ENCODE assay signal across 8 cellular contexts in genomic region chr11:111918390-111919256, GRCh38. TPM values are rescaled to one million over a fixed set of nuclear protein-coding genes. Genes with fewer than 3 reads are reported as not detected.
DNase-seq lines count a peak whose midpoint lies in the region; ATAC-seq and TF ChIP-seq lines count a peak whose summit lies in the region.

C11orf52 (plus strand) TSS chr11:111918913; CDS start chr11:111918973, 60 bp downstream.

- H3K4me1 Mint-ChIP-seq in activated CD4-positive, alpha-beta T cell treated with anti-CD3 and anti-CD28 coated beads, Interleukin-2, amount 10 ng/mL, durations not matched to agents 7 days and 5 days: no peaks in the 10 kb centered on the region
- no peaks in the 10 kb centered on the region for H3K4me1 Mint-ChIP-seq in activated T-helper 1 cell treated with anti-CD3 and anti-CD28 coated beads, Interleukin-12 subunit alpha, Interleukin-12 subunit beta, Interleukin-2, Interleukin-4 antibody, amounts not matched to agents 30 ng/mL and 10 ng/mL and 1 ng/mL, durations not matched to agents 14 hours and 24 hours and 36 hours (ENCODE audit: low read depth)

- no peak for TF ChIP-seq EP300 in upper lobe of left lung (IDR thresholded peaks at IDR 0.05)

- peak in 3 of 4 donors; percentile 28 to 65 (median 36) for TF ChIP-seq POLR2A in upper lobe of left lung (IDR thresholded peaks at IDR 0.05)

- ATAC-seq in upper lobe of left lung (ENCODE audit: low FRiP score in 2 of 2) (peak; percentile 61 to 89), sciatic nerve (no peak), GM21619 (IDR thresholded peaks at IDR 0.05; ENCODE audit: unreplicated experiment) (no peak)

- H3K36me3 Mint-ChIP-seq in activated CD4-positive, alpha-beta T cell treated with anti-CD3 and anti-CD28 coated beads, Interleukin-2, amount 10 ng/mL, durations not matched to agents 7 days and 5 days (ENCODE audit: low read depth): no peaks in the 10 kb centered on the region
- no peaks in the 10 kb centered on the region for H3K36me3 Mint-ChIP-seq in activated T-helper 1 cell treated with anti-CD3 and anti-CD28 coated beads, Interleukin-12 subunit alpha, Interleukin-12 subunit beta, Interleukin-2, Interleukin-4 antibody, amounts not matched to agents 30 ng/mL and 10 ng/mL and 1 ng/mL, durations not matched to agents 14 hours and 24 hours and 36 hours (ENCODE audit: low read depth)

- POLR2A ChIA-PET in activated CD4-positive, alpha-beta T cell treated with anti-CD3 and anti-CD28 coated beads, Interleukin-2, amount 10 ng/mL, durations not matched to agents 7 days and 5 days (lab: Charles Lee): no interaction called here

- H3K9me3 ChIP-seq in upper lobe of left lung: no peaks in the 10 kb centered on the region

- no peaks in the 10 kb centered on the region for H3K9me3 Mint-ChIP-seq in activated CD4-positive, alpha-beta T cell treated with anti-CD3 and anti-CD28 coated beads, Interleukin-2, amount 10 ng/mL, durations not matched to agents 7 days and 5 days
- H3K9me3 Mint-ChIP-seq in activated T-helper 1 cell treated with anti-CD3 and anti-CD28 coated beads, Interleukin-12 subunit alpha, Interleukin-12 subunit beta, Interleukin-2, Interleukin-4 antibody, amounts not matched to agents 30 ng/mL and 10 ng/mL and 1 ng/mL, durations not matched to agents 14 hours and 24 hours and 36 hours: no peaks in the 10 kb centered on the region

- H3K27me3 ChIP-seq in kidney epithelial cell (ENCODE audit: control insufficient read depth, insufficient read depth, low read length): no peaks in the 10 kb centered on the region
- no peaks in the 10 kb centered on the region for H3K27me3 ChIP-seq in upper lobe of left lung

- peak within 1 kb of the TSS; percentile 38 for H3K27ac Mint-ChIP-seq in activated CD4-positive, alpha-beta T cell treated with anti-CD3 and anti-CD28 coated beads, Interleukin-2, amount 10 ng/mL, durations not matched to agents 7 days and 5 days
- H3K27ac Mint-ChIP-seq in activated T-helper 1 cell treated with anti-CD3 and anti-CD28 coated beads, Interleukin-12 subunit alpha, Interleukin-12 subunit beta, Interleukin-2, Interleukin-4 antibody, amounts not matched to agents 30 ng/mL and 10 ng/mL and 1 ng/mL, durations not matched to agents 14 hours and 24 hours and 36 hours: no peak within 1 kb of the TSS

- CTCF ChIA-PET in activated CD4-positive, alpha-beta T cell treated with anti-CD3 and anti-CD28 coated beads, Interleukin-2, amount 10 ng/mL, durations not matched to agents 7 days and 5 days (lab: Charles Lee): interaction anchor here (1.1 to 2.0 kb wide), 2 partner anchors 8 to 13 kb away, joined by 3 to 8 read pairs; no protein-coding TSS in a partner anchor

- H3K4me3 ChIP-seq in kidney epithelial cell (ENCODE audit: low read depth, low read length): peak within 1 kb of the TSS; percentile 32
- H3K4me3 ChIP-seq in upper lobe of left lung: peak within 1 kb of the TSS in 3 of 4 donors; percentile 18 to 42 (median 38)

- WGBS in upper lobe of left lung, 2 donors: 49 to 56% methylated on average over 19 of the region's 19 CpGs

- DNase-seq in activated CD4-positive, alpha-beta T cell treated with anti-CD3 and anti-CD28 coated beads, Interleukin-2, amount 10 ng/mL, durations not matched to agents 7 days and 5 days: no peak
- DNase-seq in activated CD4-positive, alpha-beta T cell treated with anti-CD3 and anti-CD28 coated beads for 1 hour: no peak
- DNase-seq in amniotic epithelial cell (ENCODE audit: low read depth) (peak; percentile 62), kidney epithelial cell (ENCODE audit: low read depth) (peak; percentile 67), upper lobe of left lung (peak in 1 of 2 donors; percentile 85), sciatic nerve (ENCODE audit: low spot score) (no peak)
- no peak for DNase-seq in activated T-helper 1 cell treated with anti-CD3 and anti-CD28 coated beads, Interleukin-12 subunit alpha, Interleukin-12 subunit beta, Interleukin-2, Interleukin-4 antibody, amounts not matched to agents 30 ng/mL and 10 ng/mL and 1 ng/mL, durations not matched to agents 14 hours and 24 hours and 36 hours (ENCODE audit: low spot score)

- peaks cover 35% of the 10 kb centered on the region for H3K27me3 Mint-ChIP-seq in activated CD4-positive, alpha-beta T cell treated with anti-CD3 and anti-CD28 coated beads, Interleukin-2, amount 10 ng/mL, durations not matched to agents 7 days and 5 days
- peaks cover 36% of the 10 kb centered on the region for H3K27me3 Mint-ChIP-seq in activated T-helper 1 cell treated with anti-CD3 and anti-CD28 coated beads, Interleukin-12 subunit alpha, Interleukin-12 subunit beta, Interleukin-2, Interleukin-4 antibody, amounts not matched to agents 30 ng/mL and 10 ng/mL and 1 ng/mL, durations not matched to agents 14 hours and 24 hours and 36 hours (ENCODE audit: insufficient read depth)

- intact Hi-C loops in activated T-helper 1 cell treated with anti-CD3 and anti-CD28 coated beads, Interleukin-12 subunit alpha, Interleukin-12 subunit beta, Interleukin-2, Interleukin-4 antibody, amounts not matched to agents 30 ng/mL and 10 ng/mL and 1 ng/mL, durations not matched to agents 14 hours and 24 hours and 36 hours (cut with micrococcal nuclease): no loop called here
- intact Hi-C loops in sciatic nerve (cut with DNase I): no loop called here

- H3K27ac ChIP-seq in upper lobe of left lung: peak within 1 kb of the TSS; percentile 67 to 81 (median 73)

- H3K4me1 ChIP-seq in upper lobe of left lung: peaks cover 2 to 22% (median 14%) of the 10 kb centered on the region in 4 donors

- no peak within 1 kb of the TSS for H3K4me3 Mint-ChIP-seq in activated CD4-positive, alpha-beta T cell treated with anti-CD3 and anti-CD28 coated beads, Interleukin-2, amount 10 ng/mL, durations not matched to agents 7 days and 5 days
- no peak within 1 kb of the TSS for H3K4me3 Mint-ChIP-seq in activated T-helper 1 cell treated with anti-CD3 and anti-CD28 coated beads, Interleukin-12 subunit alpha, Interleukin-12 subunit beta, Interleukin-2, Interleukin-4 antibody, amounts not matched to agents 30 ng/mL and 10 ng/mL and 1 ng/mL, durations not matched to agents 14 hours and 24 hours and 36 hours

- H3K36me3 ChIP-seq in kidney epithelial cell (ENCODE audit: control insufficient read depth, insufficient read depth, low read length) (no peaks in the 10 kb centered on the region), upper lobe of left lung (no peaks in the 10 kb centered on the region)

- TF ChIP-seq CTCF in kidney epithelial cell (IDR thresholded peaks at IDR 0.05; ENCODE audit: insufficient read depth, low read length, poor library complexity, severe bottlenecking) (no peak), upper lobe of left lung (IDR thresholded peaks at IDR 0.05) (peak in 1 of 6 experiments; percentile 16)

RNA-seq across cellular contexts. Expression of gene C11orf52, which starts in this region (rescaled TPM):
- under 1 TPM in 1 of 2 experiments, not detected in 1; 0.27 TPM for total RNA-seq in activated CD4-positive, alpha-beta T cell treated with anti-CD3 and anti-CD28 coated beads, Interleukin-2, amount 10 ng/mL, durations not matched to agents 7 days and 5 days
- total RNA-seq in kidney epithelial cell (3.1 and 5.0 TPM in 2 replicates), upper lobe of left lung (10 to 100 TPM in 4 of 6 donors, 1 to 10 TPM in 2; 7.1 to 26.7 (median 11.3) TPM), sciatic nerve (not detected)
- not detected in 2 replicates for total RNA-seq in activated T-helper 1 cell treated with anti-CD3 and anti-CD28 coated beads, Interleukin-12 subunit alpha, Interleukin-12 subunit beta, Interleukin-2, Interleukin-4 antibody, amounts not matched to agents 30 ng/mL and 10 ng/mL and 1 ng/mL, durations not matched to agents 14 hours and 24 hours and 36 hours

Comparison
In these comparisons a context has a peak if more than half of its experiments do, and no peak if none do; other contexts are left out.
1. DNase-seq: peak in amniotic epithelial cell (single experiment) and kidney epithelial cell (single experiment); none in activated CD4-positive, alpha-beta T cell treated with anti-CD3 and anti-CD28 coated beads, Interleukin-2, amount 10 ng/mL, durations not matched to agents 7 days and 5 days (single experiment), activated CD4-positive, alpha-beta T cell treated with anti-CD3 and anti-CD28 coated beads for 1 hour (single experiment), activated T-helper 1 cell treated with anti-CD3 and anti-CD28 coated beads, Interleukin-12 subunit alpha, Interleukin-12 subunit beta, Interleukin-2, Interleukin-4 antibody, amounts not matched to agents 30 ng/mL and 10 ng/mL and 1 ng/mL, durations not matched to agents 14 hours and 24 hours and 36 hours (single experiment) and sciatic nerve (single experiment).
2. ATAC-seq: peak in upper lobe of left lung (2 of 2); none in sciatic nerve (single experiment) and GM21619 (single experiment).